ENCODE assay signal across 17 cellular contexts in genomic region chr1:2495026-2495425, GRCh38. TPM values are rescaled to one million over a fixed set of nuclear protein-coding genes. Genes with fewer than 3 reads are reported as not detected.
DNase-seq lines count a peak whose midpoint lies in the region; ATAC-seq and TF ChIP-seq lines count a peak whose summit lies in the region.
"Had no signal": no experiment of that assay in that cellular context is flagged by ENCODE, and none has a peak within 500 bp of the region (broad histone marks: within the 10 kb centered on the region; RNA-seq: fewer than 3 reads in every experiment).

No MANE protein-coding gene starts in this region.

- peak overlapping the region; percentile 20 for H3K27ac Mint-ChIP-seq in stimulated activated naive B cell treated with anti-CD40 and anti-IgM and Interleukin-4, amounts not matched to agents 10 μg/mL and 1 μg/mL and 100 μg/mL, for 72 hours
- H3K27ac Mint-ChIP-seq: CD8-positive, alpha-beta T cell had no signal

- no peaks in the 10 kb centered on the region for H3K27me3 Mint-ChIP-seq in stimulated activated naive B cell treated with anti-CD40 and anti-IgM and Interleukin-4, amounts not matched to agents 10 μg/mL and 1 μg/mL and 100 μg/mL, for 72 hours

- POLR2A ChIA-PET in RWPE1 (lab: Yijun Ruan, JAX; ENCODE audit: low non-redundant PET) = no interaction called here

- no peak for TF ChIP-seq EP300 in transverse colon (IDR thresholded peaks at IDR 0.05; ENCODE audit: low read depth)

- no peak for TF ChIP-seq POLR2A in transverse colon (IDR thresholded peaks at IDR 0.05)

- H3K27ac ChIP-seq in RWPE1 (peak overlapping the region; percentile 89), foreskin keratinocyte (peak overlapping the region; percentile 52), transverse colon (no peak overlapping the region)

- TF ChIP-seq CTCF in RWPE1 (conservative IDR thresholded peaks at IDR 0.05; ENCODE audit: low read depth) = no peak
- no peak for TF ChIP-seq CTCF in foreskin keratinocyte (conservative IDR thresholded peaks at IDR 0.05)
- TF ChIP-seq CTCF in transverse colon (IDR thresholded peaks at IDR 0.05) = no peak

- H3K36me3 ChIP-seq in transverse colon = no peaks in the 10 kb centered on the region

- in situ Hi-C loops in G401 (cut with HindIII; ENCODE audit: low sequenced_read_pairs) = no loop called here
- in situ Hi-C loops in transverse colon (cut with MboI; ENCODE audit: low pct_ligation_motif_present in 1 of 4, low pct_unique_long_range_greater_than_20kb in 1 of 4, low sequenced_read_pairs in 3 of 4) = no loop called here

- no peak overlapping the region for H3K4me3 ChIP-seq in transverse colon

- H3K4me1 Mint-ChIP-seq in stimulated activated naive B cell treated with anti-CD40 and anti-IgM and Interleukin-4, amounts not matched to agents 10 μg/mL and 1 μg/mL and 100 μg/mL, for 72 hours = peaks cover 51 to 67% of the 10 kb centered on the region in 2 donors

- 89% methylated on average over 12 of the region's 12 CpGs; no CpG with 5 or more reads in 1 of the 2 donors for WGBS in transverse colon (ENCODE audit: low coverage in 1 of 2), 2 donors

- intact Hi-C loops in transverse colon (cut with DNase I; ENCODE audit: low total_unique reads) = no loop called here

- no peak for ATAC-seq in foreskin keratinocyte
- no peak for ATAC-seq in stimulated activated naive B cell treated with anti-CD40 and anti-IgM and Interleukin-4, amounts not matched to agents 10 μg/mL and 1 μg/mL and 100 μg/mL, for 72 hours (replicated peaks)
- ATAC-seq in HG02759 (IDR thresholded peaks at IDR 0.05; ENCODE audit: unreplicated experiment) = no peak
- ATAC-seq: CD8-positive, alpha-beta T cell had no signal

- no peaks in the 10 kb centered on the region for H3K9me3 ChIP-seq in transverse colon
- H3K9me3 ChIP-seq: SK-N-SH had no signal

- H3K27me3 ChIP-seq in foreskin keratinocyte = no peaks in the 10 kb centered on the region
- peaks cover 19% of the 10 kb centered on the region for H3K27me3 ChIP-seq in transverse colon

- H3K4me3 Mint-ChIP-seq in stimulated activated naive B cell treated with anti-CD40 and anti-IgM and Interleukin-4, amounts not matched to agents 10 μg/mL and 1 μg/mL and 100 μg/mL, for 72 hours = no peak overlapping the region
- H3K4me3 Mint-ChIP-seq: CD8-positive, alpha-beta T cell had no signal

- DNase-seq in G401 (ENCODE audit: low spot score) (peak; percentile 90), RWPE1 (ENCODE audit: low spot score) (no peak), foreskin keratinocyte (no peak), NCI-H226 (no peak), transverse colon (no peak)
- no peak for DNase-seq in stimulated activated naive B cell treated with anti-CD40 and anti-IgM and Interleukin-4, amounts not matched to agents 10 μg/mL and 1 μg/mL and 100 μg/mL, for 72 hours
- DNase-seq in activated CD4-positive, alpha-beta T cell treated with anti-CD3 and anti-CD28 coated beads for 1 hour = no peak
- DNase-seq: CD8-positive, alpha-beta T cell; GOT3; NCI-H1105 treated with DMSO at 0.1 percent for 48 hours; NCI-H1694 treated with DMSO at 0.1 percent for 48 hours; NCI-H2107; NCI-H510A treated with DMSO at 0.1 percent for 48 hours; NCI-H774; SHP77 treated with DMSO at 0.1 percent for 48 hours; SK-N-SH had no signal

- H3K36me3 Mint-ChIP-seq in stimulated activated naive B cell treated with anti-CD40 and anti-IgM and Interleukin-4, amounts not matched to agents 10 μg/mL and 1 μg/mL and 100 μg/mL, for 72 hours = no peaks in the 10 kb centered on the region
- H3K36me3 Mint-ChIP-seq: CD8-positive, alpha-beta T cell had no signal

- H3K4me1 ChIP-seq in foreskin keratinocyte (no peaks in the 10 kb centered on the region), transverse colon (peaks cover 0 to 3% (median 1%) of the 10 kb centered on the region in 4 donors)

- no peaks in the 10 kb centered on the region for H3K9me3 Mint-ChIP-seq in stimulated activated naive B cell treated with anti-CD40 and anti-IgM and Interleukin-4, amounts not matched to agents 10 μg/mL and 1 μg/mL and 100 μg/mL, for 72 hours
- H3K9me3 Mint-ChIP-seq: CD8-positive, alpha-beta T cell had no signal

- CTCF ChIA-PET in RWPE1 (lab: Yijun Ruan, JAX) = interaction anchor here (0.6 kb wide), 1 partner anchor 68 kb away, joined by 5 read pairs; no protein-coding TSS in a partner anchor

RNA-seq across cellular contexts. Expression of gene PLCH2, which starts 18.9 kb away (rescaled TPM):
- 0.06 and 0.20 TPM in 2 replicates for total RNA-seq in G401 (2014; rRNA removed; shearing (Covaris generic))
- total RNA-seq in foreskin keratinocyte = 132 and 148 TPM in 2 replicates
- 78.0 and 89.4 TPM in 2 replicates for polyA plus RNA-seq in foreskin keratinocyte
- 1 to 10 TPM in 3 of 4 donors, under 1 TPM in 1; 1.00 to 7.3 (median 4.6) TPM for total RNA-seq in transverse colon

RNA-seq across cellular contexts. Expression of gene PANK4, which starts 31.4 kb away (rescaled TPM):
- total RNA-seq in G401 (2014; rRNA removed; shearing (Covaris generic)) = 32.9 and 45.4 TPM in 2 replicates
- total RNA-seq in foreskin keratinocyte (24.5 and 25.5 TPM in 2 replicates), transverse colon (10 to 100 TPM; 41.1 to 58.3 (median 47.3) TPM)
- 16.6 and 19.4 TPM in 2 replicates for polyA plus RNA-seq in foreskin keratinocyte

RNA-seq across cellular contexts. Expression of gene HES5, which starts 35.0 kb away (rescaled TPM):
- total RNA-seq in G401 (2014; rRNA removed; shearing (Covaris generic)) = not detected in 2 replicates
- 0.85 and 1.5 TPM in 2 replicates for total RNA-seq in foreskin keratinocyte
- 0.54 and 0.91 TPM in 2 replicates for polyA plus RNA-seq in foreskin keratinocyte
- total RNA-seq in transverse colon = 1 to 10 TPM in 1 of 4 donors, under 1 TPM in 1, not detected in 2; 0.64 to 1.1 TPM
- total RNA-seq: CD8-positive, alpha-beta T cell had no signal

Comparison
In these comparisons a context has a peak if more than half of its experiments do, and no peak if none do; other contexts are left out.
1. H3K27ac ChIP-seq: peak in RWPE1 (single experiment) and foreskin keratinocyte (single experiment); none in transverse colon (0 of 4).
2. RNA of gene PLCH2, which starts 18.9 kb away (total RNA-seq): 132 to 148 TPM in foreskin keratinocyte; 1.00 to 7.3 TPM in transverse colon and 0.06 to 0.20 TPM in G401; every median in the first group is over 10 times any median in the second.